20 cellular contexts compared by ENCODE assay signal in the genomic region with DNA sequence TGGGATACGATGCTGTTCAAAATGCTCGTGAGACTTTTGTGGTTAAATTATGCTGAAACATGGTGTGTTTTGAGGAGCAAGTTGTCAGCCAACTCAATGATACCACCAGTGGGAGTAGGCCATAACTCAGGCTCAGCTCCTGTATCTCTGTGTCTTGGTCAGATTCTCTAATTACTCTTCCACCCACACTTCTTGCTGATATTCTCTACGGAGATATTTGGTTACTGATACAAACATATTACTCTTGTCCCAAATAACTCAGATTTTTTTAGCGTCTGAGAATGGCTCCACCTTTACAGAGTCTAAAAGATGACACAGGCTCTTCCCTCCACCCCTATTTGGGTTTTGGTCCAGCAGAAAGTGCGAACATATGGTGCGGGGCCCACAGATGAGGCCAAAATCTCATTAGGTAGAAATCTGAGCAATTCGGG.
"Had no signal": no experiment of that assay in that cellular context is flagged by ENCODE, and none has a peak within 500 bp of the region (broad histone marks: within the 10 kb centered on the region; RNA-seq: fewer than 3 reads in every experiment).

No MANE protein-coding gene starts in this region.

- ATAC-seq: activated CD4-positive, CD25-positive, alpha-beta regulatory T cell treated with anti-CD3 and anti-CD28 coated beads, Interleukin-2, amount 50 U/mL, for 24 hours; activated T-cell treated with anti-CD3 and anti-CD28 coated beads, Interleukin-2, amount 50 U/mL, for 4 hours; gastroesophageal sphincter; left ventricle myocardium superior; naive thymus-derived CD8-positive, alpha-beta T cell; stimulated activated naive CD8-positive, alpha-beta T cell treated with anti-CD3 and anti-CD28 coated beads, Interleukin-15, Interleukin-2, amounts not matched to agents 100 U/mL and 50 U/mL, for 24 hours had no signal

- DNase-seq: activated CD4-positive, alpha-beta T cell treated with anti-CD3 and anti-CD28 coated beads, Interleukin-2, amount 10 ng/mL, durations not matched to agents 7 days and 5 days; activated CD8-positive, alpha-beta memory T cell treated with anti-CD3 and anti-CD28 coated beads, Interleukin-2, amount 50 U/mL, for 4 hours; activated naive CD4-positive, alpha-beta T cell treated with anti-CD3 and anti-CD28 coated beads for 36 hours; activated T-cell treated with anti-CD3 and anti-CD28 coated beads, Interleukin-2, amount 50 U/mL, for 4 hours; anterior cingulate cortex; brain microvascular endothelial cell; central memory CD4-positive, alpha-beta T cell; effector CD4-positive, alpha-beta T cell; heart right ventricle; immature natural killer cell; kidney glomerular epithelial cell; left ventricle myocardium superior; naive thymus-derived CD8-positive, alpha-beta T cell; stimulated activated CD8-positive, alpha-beta memory T cell treated with anti-CD3 and anti-CD28 coated beads, Interleukin-4, amount 100 ng/mL, for 48 hours; stimulated activated naive CD8-positive, alpha-beta T cell treated with anti-CD3 and anti-CD28 coated beads, Interleukin-15, Interleukin-2, amounts not matched to agents 100 U/mL and 50 U/mL, for 24 hours; tibial artery had no signal

- H3K4me3 Mint-ChIP-seq: activated CD4-positive, alpha-beta T cell treated with anti-CD3 and anti-CD28 coated beads, Interleukin-2, amount 10 ng/mL, durations not matched to agents 7 days and 5 days; activated naive CD4-positive, alpha-beta T cell treated with anti-CD3 and anti-CD28 coated beads for 36 hours; activated T-cell treated with anti-CD3 and anti-CD28 coated beads, Interleukin-2, amount 50 U/mL, for 4 hours; immature natural killer cell; naive thymus-derived CD8-positive, alpha-beta T cell had no signal

- H3K27me3 ChIP-seq: brain microvascular endothelial cell, gastroesophageal sphincter, heart right ventricle, tibial artery had no signal

- H3K4me1 Mint-ChIP-seq: activated CD4-positive, alpha-beta T cell treated with anti-CD3 and anti-CD28 coated beads, Interleukin-2, amount 10 ng/mL, durations not matched to agents 7 days and 5 days; immature natural killer cell had no signal

- H3K36me3 Mint-ChIP-seq: immature natural killer cell; naive thymus-derived CD8-positive, alpha-beta T cell had no signal

- H3K4me3 ChIP-seq: coronary artery, gastroesophageal sphincter, heart right ventricle, tibial artery had no signal

- H3K27ac ChIP-seq: brain microvascular endothelial cell, coronary artery, gastroesophageal sphincter, heart right ventricle, neutrophil, tibial artery had no signal

- H3K36me3 ChIP-seq: brain microvascular endothelial cell, gastroesophageal sphincter, heart right ventricle, neutrophil, tibial artery had no signal

- H3K27ac Mint-ChIP-seq: activated CD4-positive, alpha-beta T cell treated with anti-CD3 and anti-CD28 coated beads, Interleukin-2, amount 10 ng/mL, durations not matched to agents 7 days and 5 days; activated naive CD4-positive, alpha-beta T cell treated with anti-CD3 and anti-CD28 coated beads for 36 hours; immature natural killer cell had no signal

- H3K9me3 Mint-ChIP-seq: activated CD4-positive, alpha-beta T cell treated with anti-CD3 and anti-CD28 coated beads, Interleukin-2, amount 10 ng/mL, durations not matched to agents 7 days and 5 days; activated naive CD4-positive, alpha-beta T cell treated with anti-CD3 and anti-CD28 coated beads for 36 hours; activated T-cell treated with anti-CD3 and anti-CD28 coated beads, Interleukin-2, amount 50 U/mL, for 4 hours; immature natural killer cell; naive thymus-derived CD8-positive, alpha-beta T cell had no signal

- H3K9me3 ChIP-seq: gastroesophageal sphincter, neutrophil, tibial artery had no signal
